Comparison of ENCODE assay signal across 8 cellular contexts in genomic region chr2:86518498-86518897, GRCh38. TPM values are rescaled to one million over a fixed set of nuclear protein-coding genes. Genes with fewer than 3 reads are reported as not detected.
A peak's percentile ranks its signal among the peaks of the same experiment; 100 is the strongest.
DNase-seq lines count a peak whose midpoint lies in the region; FAIRE-seq and TF ChIP-seq lines count a peak whose summit lies in the region.

No MANE protein-coding gene starts in this region.

- no peak overlapping the region for H2AFZ ChIP-seq in endothelial cell of umbilical vein (ENCODE audit: low read depth, low read length)

- H3K9ac ChIP-seq in endothelial cell of umbilical vein (replicated peaks; ENCODE audit: extremely low read depth, insufficient read depth, low read length), result no peak overlapping the region

- H3K9me3 ChIP-seq in endothelial cell of umbilical vein (replicated peaks; ENCODE audit: control insufficient read depth, insufficient read depth, low read length), result peaks cover 3% of the 10 kb centered on the region
- no peaks in the 10 kb centered on the region for H3K9me3 ChIP-seq in neutrophil

- no peak for FAIRE-seq in endothelial cell of umbilical vein (lab: Jason Lieb, UNC)

- in situ Hi-C loops in SK-MEL-5 (cut with HindIII; ENCODE audit: low pct_unique_long_range_greater_than_20kb, low sequenced_read_pairs), result no loop called here

- peak; percentile 27 to 50 for TF ChIP-seq CTCF in endothelial cell of umbilical vein (IDR thresholded peaks at IDR 0.05; ENCODE audit: extremely low read depth in 1 of 2, insufficient read depth in 1 of 2, low read depth in 1 of 2, low read length in 2 of 2)
- TF ChIP-seq CTCF in neutrophil (IDR thresholded peaks at IDR 0.05), result peak; percentile 22

- BruUV-seq in endothelial cell of umbilical vein (replicated peaks; lab: Mats Ljungman, UMichigan), result no TSS peak

- H3K4me3 ChIP-seq in endothelial cell of umbilical vein (replicated peaks in 1 of 3; ENCODE audit: insufficient read depth in 1 of 3, low read depth in 1 of 3, low read length in 3 of 3) (no peak overlapping the region), neutrophil (ENCODE audit: low read depth in 1 of 2, low read length in 1 of 2) (no peak overlapping the region)

- no peaks in the 10 kb centered on the region for H3K9me3 Mint-ChIP-seq in T-helper 2 cell treated with Interferon-gamma antibody and Interleukin-4, amounts not matched to agents 5 μg/mL and 100 μg/mL, for 36 hours

- H3K27me3 Mint-ChIP-seq in T-helper 2 cell treated with Interferon-gamma antibody and Interleukin-4, amounts not matched to agents 5 μg/mL and 100 μg/mL, for 36 hours (ENCODE audit: low read depth), result no peaks in the 10 kb centered on the region

- TF ChIP-seq POLR2A in endothelial cell of umbilical vein (IDR thresholded peaks at IDR 0.05; ENCODE audit: low read depth, low read length), result no peak

- peak in 3 of 5 experiments; percentile 3 to 36 (median 14) for DNase-seq in T-helper 2 cell
- no peak for DNase-seq in T-helper 2 cell treated with Interferon-gamma antibody and Interleukin-4, amounts not matched to agents 5 μg/mL and 100 μg/mL, for 36 hours (ENCODE audit: low spot score)
- DNase-seq in SK-MEL-5 (ENCODE audit: low read depth, low spot score), result peak; percentile 27
- peak; percentile 31 for DNase-seq in endothelial cell of umbilical vein (ENCODE audit: low read depth, low spot score)
- no peak for DNase-seq in NCI-H1105 (lab: John Stamatoyannopoulos, UW)
- DNase-seq in NCI-H446 (lab: John Stamatoyannopoulos, UW), result no peak
- DNase-seq in germinal center (ENCODE audit: low spot score), result no peak

- H3K27ac Mint-ChIP-seq in T-helper 2 cell treated with Interferon-gamma antibody and Interleukin-4, amounts not matched to agents 5 μg/mL and 100 μg/mL, for 36 hours, result no peak overlapping the region

- CTCF ChIA-PET in endothelial cell of umbilical vein (lab: Charles Lee), result interaction anchor here (0.6 to 1.8 kb wide), 7 partner anchors 9 to 246 kb away, joined by 3 to 6 read pairs (median 3); no protein-coding TSS in a partner anchor

- H3K79me2 ChIP-seq in endothelial cell of umbilical vein (ENCODE audit: control insufficient read depth, insufficient read depth, low read length), result no peaks in the 10 kb centered on the region

- dilution Hi-C loops in endothelial cell of umbilical vein (cut with MboI; ENCODE audit: extremely low pct_ligation_motif_present, low sequenced_read_pairs), result no loop called here

- no peaks in the 10 kb centered on the region for H3K4me1 Mint-ChIP-seq in T-helper 2 cell treated with Interferon-gamma antibody and Interleukin-4, amounts not matched to agents 5 μg/mL and 100 μg/mL, for 36 hours (ENCODE audit: low read depth)

- H3K4me1 ChIP-seq in endothelial cell of umbilical vein (ENCODE audit: control insufficient read depth, extremely low read depth, insufficient read depth, low read length), result no peaks in the 10 kb centered on the region
- H3K4me1 ChIP-seq in neutrophil (ENCODE audit: control insufficient read depth in 1 of 2, insufficient read depth in 1 of 2, low read depth in 1 of 2, low read length in 1 of 2), result peaks cover 8% of the 10 kb centered on the region in 2 experiments

- POLR2A ChIA-PET in endothelial cell of umbilical vein (lab: Charles Lee), result no interaction called here

- H3K27ac ChIP-seq in endothelial cell of umbilical vein (ENCODE audit: insufficient read depth, low read depth, low read length) (no peak overlapping the region), neutrophil (peak overlapping the region; percentile 29)

- no peaks in the 10 kb centered on the region for H4K20me1 ChIP-seq in endothelial cell of umbilical vein (replicated peaks; ENCODE audit: control insufficient read depth, extremely low read depth, insufficient read depth, low read length)

- H3K36me3 ChIP-seq in endothelial cell of umbilical vein (ENCODE audit: control insufficient read depth in 2 of 2, extremely low read depth in 1 of 2, insufficient read depth in 2 of 2, low read length in 2 of 2) (no peaks in the 10 kb centered on the region), neutrophil (peaks cover 19% of the 10 kb centered on the region)

- no peak overlapping the region for H3K4me3 Mint-ChIP-seq in T-helper 2 cell treated with Interferon-gamma antibody and Interleukin-4, amounts not matched to agents 5 μg/mL and 100 μg/mL, for 36 hours

- H3K4me2 ChIP-seq in endothelial cell of umbilical vein (ENCODE audit: insufficient read depth, low read length), result no peak overlapping the region

- intact Hi-C loops in endothelial cell of umbilical vein (cut with micrococcal nuclease), result no loop called here

- no peaks in the 10 kb centered on the region for H3K9me1 ChIP-seq in endothelial cell of umbilical vein (replicated peaks; ENCODE audit: control insufficient read depth, extremely low read depth, insufficient read depth, low read length)

- H3K36me3 Mint-ChIP-seq in T-helper 2 cell treated with Interferon-gamma antibody and Interleukin-4, amounts not matched to agents 5 μg/mL and 100 μg/mL, for 36 hours (ENCODE audit: low read depth), result peaks cover 15% of the 10 kb centered on the region

- H3K27me3 ChIP-seq in endothelial cell of umbilical vein (ENCODE audit: control insufficient read depth in 2 of 2, insufficient read depth in 2 of 2, low read length in 2 of 2), result no peaks in the 10 kb centered on the region
- H3K27me3 ChIP-seq in neutrophil, result no peaks in the 10 kb centered on the region

TF ChIP-seq in endothelial cell of umbilical vein, 7 proteins besides CTCF, POLR2A, EP300 and RAD21:
- TF ChIP-seq POLR2AphosphoS5 (IDR thresholded peaks at IDR 0.05; ENCODE audit: insufficient read depth, low read depth, low read length) (no peak), FOS (IDR thresholded peaks at IDR 0.05; ENCODE audit: borderline replicate concordance, insufficient read depth, low read length) (no peak), JUN (IDR thresholded peaks at IDR 0.05; ENCODE audit: borderline replicate concordance, insufficient read depth, insufficient read length, low read depth) (no peak), EZH2 (IDR thresholded peaks at IDR 0.05; ENCODE audit: borderline replicate concordance, low read depth, low read length, severe bottlenecking) (no peak), MAX (IDR thresholded peaks at IDR 0.05; ENCODE audit: insufficient read depth, insufficient read length) (no peak), MYC (IDR thresholded peaks at IDR 0.05; ENCODE audit: low read depth, low read length) (no peak), GATA2 (IDR thresholded peaks at IDR 0.05; ENCODE audit: insufficient read depth, insufficient read length, low read depth, low read length) (no peak)

RNA-seq across cellular contexts. Expression of gene CHMP3, which starts 44.7 kb away (rescaled TPM):
- total RNA-seq in SK-MEL-5 (2014; rRNA removed; shearing (Covaris generic)), result 94.2 and 116 TPM in 2 replicates
- 74.7 and 99.3 TPM in 2 replicates for polyA plus RNA-seq in SK-MEL-5 (2015; cell fraction: cytosol; rRNA removed)
- 19.0 and 34.7 TPM in 2 replicates for polyA plus RNA-seq in SK-MEL-5 (2015; cell fraction: nucleus; rRNA removed)
- 86.3 and 92.2 TPM in 2 replicates for total RNA-seq in endothelial cell of umbilical vein
- polyA plus RNA-seq in endothelial cell of umbilical vein, result 44.3 and 48.1 TPM in 2 replicates
- 86.2 and 101 TPM in 2 replicates for polyA plus RNA-seq in endothelial cell of umbilical vein (2011; cell fraction: cytosol; rRNA removed)
- 36.6 and 39.9 TPM in 2 replicates for polyA plus RNA-seq in endothelial cell of umbilical vein (2011; cell fraction: nucleus; rRNA removed)
- polyA plus RNA-seq in endothelial cell of umbilical vein (2012), result 99.2 and 114 TPM in 2 replicates
- polyA minus RNA-seq in endothelial cell of umbilical vein, result 61.4 and 70.9 TPM in 2 replicates
- 12.9 TPM for polyA minus RNA-seq in endothelial cell of umbilical vein (2011; cell fraction: cytosol; rRNA and poly(A)+ RNA removed)
- polyA minus RNA-seq in endothelial cell of umbilical vein (2011; cell fraction: nucleus; rRNA and poly(A)+ RNA removed), result 18.6 and 30.0 TPM in 2 replicates

Comparison
In these comparisons a context has a peak if more than half of its experiments do, and no peak if none do; other contexts are left out.
1. DNase-seq: peak in T-helper 2 cell (3 of 5), SK-MEL-5 (single experiment) and endothelial cell of umbilical vein (single experiment); none in T-helper 2 cell treated with Interferon-gamma antibody and Interleukin-4, amounts not matched to agents 5 μg/mL and 100 μg/mL, for 36 hours (single experiment), NCI-H1105 (single experiment), NCI-H446 (0 of 2) and germinal center (single experiment).